ENCODE assay signal across 12 cellular contexts in the genomic region with DNA sequence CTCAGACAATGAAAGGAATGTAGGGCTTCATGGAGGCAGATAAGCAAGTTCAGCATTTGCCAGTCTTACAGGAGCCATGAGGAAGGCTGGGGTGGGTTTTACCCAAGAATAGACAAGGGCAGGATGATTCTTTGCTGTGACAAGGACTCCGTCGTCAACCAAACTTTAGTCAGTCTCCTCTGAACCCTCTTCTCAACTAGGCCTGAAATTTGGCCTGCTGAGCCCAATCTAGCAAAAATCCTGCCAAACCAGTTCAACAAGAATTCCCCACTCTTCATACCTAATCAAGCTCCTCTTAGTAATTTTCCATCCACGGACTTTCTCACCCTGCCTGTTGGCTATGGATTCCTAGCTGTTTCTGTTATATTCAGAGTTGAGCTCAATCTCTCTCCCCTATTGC.
A peak's percentile ranks its signal among the peaks of the same experiment; 100 is the strongest.
DNase-seq lines count a peak whose midpoint lies in the region; ATAC-seq and TF ChIP-seq lines count a peak whose summit lies in the region.
"Had no signal": no experiment of that assay in that cellular context is flagged by ENCODE, and none has a peak within 500 bp of the region (broad histone marks: within the 10 kb centered on the region; RNA-seq: fewer than 3 reads in every experiment).

No MANE protein-coding gene starts in this region.

- peak overlapping the region; percentile 61 for H2AFZ ChIP-seq in PC-3 (ENCODE audit: low read length)

- intact Hi-C loops in PC-3 (cut with micrococcal nuclease), result no loop called here

- BruUV-seq in PC-3 (replicated peaks; lab: Mats Ljungman, UMichigan), result no TSS peak

- no peaks in the 10 kb centered on the region for H3K36me3 ChIP-seq in PC-3 (ENCODE audit: low read depth, low read length)
- H3K36me3 ChIP-seq: ovary, uterus had no signal

- no peak overlapping the region for H3K27ac Mint-ChIP-seq in activated T-cell treated with anti-CD3 and anti-CD28 coated beads, Interleukin-2, amount 50 U/mL, for 24 hours

- DNase-seq in LoVo (ENCODE audit: low spot score) (peak; percentile 37), PC-3 (peak; percentile 88), islet precursor cell (peak; percentile 87), SHP77 treated with DMSO at 0.1 percent for 48 hours (lab: John Stamatoyannopoulos, UW) (no peak), kidney glomerular epithelial cell (lab: John Stamatoyannopoulos, UW) (no peak)
- DNase-seq in activated T-cell treated with anti-CD3 and anti-CD28 coated beads, Interleukin-2, amount 50 U/mL, for 24 hours, result no peak
- DNase-seq: activated CD4-positive, alpha-beta T cell treated with anti-CD3 and anti-CD28 coated beads for 1 hour; activated T-cell treated with anti-CD3 and anti-CD28 coated beads, Interleukin-2, amount 50 U/mL, for 1 hour; ovary; uterus had no signal

- H3K9ac ChIP-seq in PC-3 (ENCODE audit: low read length), result no peak overlapping the region

- H3K4me3 ChIP-seq in PC-3 (ENCODE audit: low read length), result no peak overlapping the region
- H3K4me3 ChIP-seq: ovary, uterus had no signal

- no peaks in the 10 kb centered on the region for H4K20me1 ChIP-seq in PC-3 (ENCODE audit: low read length)

- H3F3A ChIP-seq in PC-3 (ENCODE audit: low read length, unreplicated experiment), result no peaks in the 10 kb centered on the region

- no peaks in the 10 kb centered on the region for H3K27me3 ChIP-seq in PC-3 (ENCODE audit: low read length)
- H3K27me3 ChIP-seq: uterus had no signal

- H3K79me2 ChIP-seq in PC-3 (ENCODE audit: low read length), result no peaks in the 10 kb centered on the region

- peak; percentile 16; the same call in 1 of the 2 replicates for ATAC-seq in PC-3
- ATAC-seq in HG02678 (IDR thresholded peaks at IDR 0.05; ENCODE audit: unreplicated experiment), result no peak

- peaks cover 2% of the 10 kb centered on the region; the same call in 1 of the 2 replicates for H3K9me2 ChIP-seq in PC-3 (replicated peaks; ENCODE audit: low read length)

- H3K36me3 Mint-ChIP-seq in activated T-cell treated with anti-CD3 and anti-CD28 coated beads, Interleukin-2, amount 50 U/mL, for 24 hours (ENCODE audit: low read depth), result no peaks in the 10 kb centered on the region

- H3K27ac ChIP-seq in C4-2B (peak overlapping the region; percentile 17; the same call in 1 of the 2 replicates), PC-3 (ENCODE audit: low read length) (peak overlapping the region; percentile 16; the same call in 1 of the 2 replicates)
- H3K27ac ChIP-seq: ovary, uterus had no signal

- H3K9me3 ChIP-seq in PC-3 (ENCODE audit: low read length), result no peaks in the 10 kb centered on the region
- H3K9me3 ChIP-seq: ovary, uterus had no signal

- TF ChIP-seq CTCF in C4-2B (conservative IDR thresholded peaks at IDR 0.05) (no peak), PC-3 (conservative IDR thresholded peaks at IDR 0.05; ENCODE audit: low read depth, low read length) (no peak)

- no peaks in the 10 kb centered on the region for H3K4me1 Mint-ChIP-seq in activated T-cell treated with anti-CD3 and anti-CD28 coated beads, Interleukin-2, amount 50 U/mL, for 24 hours (ENCODE audit: low read depth)

- H3K9me3 Mint-ChIP-seq in activated T-cell treated with anti-CD3 and anti-CD28 coated beads, Interleukin-2, amount 50 U/mL, for 24 hours, result no peaks in the 10 kb centered on the region

- POLR2A ChIA-PET in PC-3 (lab: Charles Lee; ENCODE audit: unreplicated experiment), result no interaction called here

- peaks cover 43% of the 10 kb centered on the region for H3K4me1 ChIP-seq in PC-3 (ENCODE audit: insufficient read depth, low read length)
- H3K4me1 ChIP-seq: uterus had no signal

- CTCF ChIA-PET in PC-3 (lab: Charles Lee), result no interaction called here

- no peaks in the 10 kb centered on the region for H3K27me3 Mint-ChIP-seq in activated T-cell treated with anti-CD3 and anti-CD28 coated beads, Interleukin-2, amount 50 U/mL, for 24 hours

- H3K4me2 ChIP-seq in PC-3 (ENCODE audit: low read length), result peak overlapping the region; percentile 65

- no peak overlapping the region for H3K4me3 Mint-ChIP-seq in activated T-cell treated with anti-CD3 and anti-CD28 coated beads, Interleukin-2, amount 50 U/mL, for 24 hours

Comparison
In these comparisons a context has a peak if more than half of its experiments do, and no peak if none do; other contexts are left out.
1. DNase-seq: peak in LoVo (single experiment), PC-3 (single experiment) and islet precursor cell (single experiment); none in SHP77 treated with DMSO at 0.1 percent for 48 hours (single experiment), activated T-cell treated with anti-CD3 and anti-CD28 coated beads, Interleukin-2, amount 50 U/mL, for 24 hours (single experiment) and kidney glomerular epithelial cell (single experiment).